Comparison of ENCODE assay signal across 1 cellular context in genomic region chr16:69424053-69424934, GRCh38.
TF ChIP-seq lines count a peak whose summit lies in the region.

Gene CYB5B, plus strand, starts transcription at chr16:69424619. Its CDS starts 65 bp downstream, at chr16:69424684.

TF ChIP-seq in HepG2, 621 proteins besides CTCF, POLR2A, EP300 and RAD21 (continued from another document and continues in another):
- peak; percentile 67 for TF ChIP-seq ZNF407 (CRISPR knock-in tag; IDR thresholded peaks at IDR 0.05; ENCODE audit: not compliant biosample characterization)
- no peak for TF ChIP-seq ARNTL (CRISPR knock-in tag; IDR thresholded peaks at IDR 0.05)
- no peak; the same call in 1 of the 2 replicates for TF ChIP-seq ZKSCAN8 (CRISPR knock-in tag; IDR thresholded peaks at IDR 0.05; ENCODE audit: borderline replicate concordance)
- peak; percentile 84 for TF ChIP-seq ZNF501 (CRISPR knock-in tag; IDR thresholded peaks at IDR 0.05)
- TF ChIP-seq IKZF4 (CRISPR knock-in tag; IDR thresholded peaks at IDR 0.05; ENCODE audit: borderline replicate concordance, low read depth, not compliant biosample characterization), result peak; percentile 25
- peak; percentile 92 for TF ChIP-seq KDM5B (CRISPR knock-in tag; IDR thresholded peaks at IDR 0.05; ENCODE audit: borderline replicate concordance)
- no peak for TF ChIP-seq ZNF10 (CRISPR knock-in tag; IDR thresholded peaks at IDR 0.05; ENCODE audit: borderline replicate concordance, low read depth)
- TF ChIP-seq ZNF639 (CRISPR knock-in tag; conservative IDR thresholded peaks at IDR 0.05), result peak; percentile 36; the same call in 1 of the 2 replicates
- peak; percentile 98 for TF ChIP-seq BCL6 (CRISPR knock-in tag; IDR thresholded peaks at IDR 0.05)
- no peak; the same call in 1 of the 2 replicates for TF ChIP-seq ZNF780A (CRISPR knock-in tag; IDR thresholded peaks at IDR 0.05)
- TF ChIP-seq, protein P1, sequence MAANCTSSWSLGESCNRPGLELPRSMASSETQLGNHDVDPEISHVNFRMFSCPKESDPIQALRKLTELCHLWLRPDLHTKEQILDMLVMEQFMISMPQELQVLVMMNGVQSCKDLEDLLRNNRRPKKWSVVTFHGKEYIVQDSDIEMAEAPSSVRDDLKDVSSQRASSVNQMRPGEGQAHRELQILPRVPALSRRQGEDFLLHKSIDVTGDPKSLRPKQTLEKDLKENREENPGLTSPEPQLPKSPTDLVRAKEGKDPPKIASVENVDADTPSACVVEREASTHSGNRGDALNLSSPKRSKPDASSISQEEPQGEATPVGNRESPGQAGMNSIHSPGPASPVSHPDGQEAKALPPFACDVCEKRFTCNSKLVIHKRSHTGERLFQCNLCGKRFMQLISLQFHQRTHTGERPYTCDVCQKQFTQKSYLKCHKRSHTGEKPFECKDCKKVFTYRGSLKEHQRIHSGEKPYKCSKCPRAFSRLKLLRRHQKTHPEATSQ (CRISPR knock-in tag; IDR thresholded peaks at IDR 0.05; ENCODE audit: borderline replicate concordance), result peak; percentile 17; the same call in 1 of the 2 replicates
- TF ChIP-seq AKAP8 (CRISPR knock-in tag; IDR thresholded peaks at IDR 0.05), result no peak
- peak; percentile 60; the same call in 1 of the 2 replicates for TF ChIP-seq ZNF441 (CRISPR knock-in tag; IDR thresholded peaks at IDR 0.05; ENCODE audit: borderline replicate concordance)
- no peak; the same call in 1 of the 2 replicates for TF ChIP-seq ZNF768 (CRISPR knock-in tag; IDR thresholded peaks at IDR 0.05)
- TF ChIP-seq MNT (IDR thresholded peaks at IDR 0.05), result no peak
- no peak for TF ChIP-seq ONECUT2 (CRISPR knock-in tag; IDR thresholded peaks at IDR 0.05)
- TF ChIP-seq ZNF160 (CRISPR knock-in tag; IDR thresholded peaks at IDR 0.05), result no peak
- TF ChIP-seq SP1 (IDR thresholded peaks at IDR 0.05), result no peak
- peak; percentile 63 for TF ChIP-seq SP1 (CRISPR knock-in tag; IDR thresholded peaks at IDR 0.05)
- TF ChIP-seq ZNF460 (CRISPR knock-in tag; IDR thresholded peaks at IDR 0.05; ENCODE audit: borderline replicate concordance), result no peak
- no peak for TF ChIP-seq ZNF33A (CRISPR knock-in tag; IDR thresholded peaks at IDR 0.05; ENCODE audit: borderline replicate concordance)
- TF ChIP-seq ZNF569 (CRISPR knock-in tag; IDR thresholded peaks at IDR 0.05; ENCODE audit: borderline replicate concordance), result no peak
- peak; percentile 90 for TF ChIP-seq SRSF1 (optimal IDR thresholded peaks at IDR 0.05; ENCODE audit: low read depth, low read length)
- peak; percentile 80 for TF ChIP-seq RFX3 (CRISPR knock-in tag; IDR thresholded peaks at IDR 0.05)
- TF ChIP-seq ESRRA (CRISPR knock-in tag; IDR thresholded peaks at IDR 0.05; ENCODE audit: low read depth), result peak; percentile 58; the same call in 1 of the 2 replicates
- no peak for TF ChIP-seq NR2F2 (IDR thresholded peaks at IDR 0.05; ENCODE audit: borderline replicate concordance, low read depth)
- peak; percentile 64; the same call in 1 of the 2 replicates for TF ChIP-seq PHF21A (CRISPR knock-in tag; IDR thresholded peaks at IDR 0.05)
- TF ChIP-seq ZNF24 (IDR thresholded peaks at IDR 0.05), result no peak
- TF ChIP-seq SIX1 (CRISPR knock-in tag; IDR thresholded peaks at IDR 0.05; ENCODE audit: borderline replicate concordance), result peak; percentile 51; the same call in 1 of the 2 replicates
- no peak for TF ChIP-seq ZNF235 (CRISPR knock-in tag; IDR thresholded peaks at IDR 0.05; ENCODE audit: borderline replicate concordance)
- no peak for TF ChIP-seq SATB2 (CRISPR knock-in tag; IDR thresholded peaks at IDR 0.05)
- peak; percentile 86; the same call in 1 of the 2 replicates for TF ChIP-seq YEATS4 (CRISPR knock-in tag; IDR thresholded peaks at IDR 0.05; ENCODE audit: borderline replicate concordance)
- TF ChIP-seq FOXA3 (CRISPR knock-in tag; IDR thresholded peaks at IDR 0.05), result peak; percentile 43
- TF ChIP-seq SMC3 (IDR thresholded peaks at IDR 0.05; ENCODE audit: low read length), result peak; percentile 13; the same call in 1 of the 2 replicates
- TF ChIP-seq ZNF788 (CRISPR knock-in tag; IDR thresholded peaks at IDR 0.05; ENCODE audit: borderline replicate concordance), result peak; percentile 91; the same call in 1 of the 2 replicates
- TF ChIP-seq, protein P2, sequence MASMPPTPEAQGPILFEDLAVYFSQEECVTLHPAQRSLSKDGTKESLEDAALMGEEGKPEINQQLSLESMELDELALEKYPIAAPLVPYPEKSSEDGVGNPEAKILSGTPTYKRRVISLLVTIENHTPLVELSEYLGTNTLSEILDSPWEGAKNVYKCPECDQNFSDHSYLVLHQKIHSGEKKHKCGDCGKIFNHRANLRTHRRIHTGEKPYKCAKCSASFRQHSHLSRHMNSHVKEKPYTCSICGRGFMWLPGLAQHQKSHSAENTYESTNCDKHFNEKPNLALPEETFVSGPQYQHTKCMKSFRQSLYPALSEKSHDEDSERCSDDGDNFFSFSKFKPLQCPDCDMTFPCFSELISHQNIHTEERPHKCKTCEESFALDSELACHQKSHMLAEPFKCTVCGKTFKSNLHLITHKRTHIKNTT (CRISPR knock-in tag; IDR thresholded peaks at IDR 0.05), result no peak
- no peak for TF ChIP-seq ZFP62 (CRISPR knock-in tag; IDR thresholded peaks at IDR 0.05)
- TF ChIP-seq, protein P3, sequence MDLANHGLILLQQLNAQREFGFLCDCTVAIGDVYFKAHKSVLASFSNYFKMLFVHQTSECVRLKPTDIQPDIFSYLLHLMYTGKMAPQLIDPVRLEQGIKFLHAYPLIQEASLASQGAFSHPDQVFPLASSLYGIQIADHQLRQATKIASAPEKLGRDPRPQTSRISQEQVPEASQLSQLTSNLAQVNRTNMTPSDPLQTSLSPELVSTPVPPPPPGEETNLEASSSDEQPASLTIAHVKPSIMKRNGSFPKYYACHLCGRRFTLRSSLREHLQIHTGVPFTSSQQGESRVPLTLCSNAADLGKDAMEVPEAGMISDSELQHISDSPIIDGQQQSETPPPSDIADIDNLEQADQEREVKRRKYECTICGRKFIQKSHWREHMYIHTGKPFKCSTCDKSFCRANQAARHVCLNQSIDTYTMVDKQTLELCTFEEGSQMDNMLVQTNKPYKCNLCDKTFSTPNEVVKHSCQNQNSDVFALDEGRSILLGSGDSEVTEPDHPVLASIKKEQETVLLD (CRISPR knock-in tag; IDR thresholded peaks at IDR 0.05; ENCODE audit: low read depth), result no peak
- TF ChIP-seq RBM39 (IDR thresholded peaks at IDR 0.05; ENCODE audit: low read depth, low read length, poor library complexity, severe bottlenecking), result no peak
- TF ChIP-seq KLF13 (CRISPR knock-in tag; IDR thresholded peaks at IDR 0.05), result no peak; the same call in 1 of the 2 replicates
- TF ChIP-seq TBX2 (CRISPR knock-in tag; IDR thresholded peaks at IDR 0.05; ENCODE audit: borderline replicate concordance), result peak; percentile 82; the same call in 1 of the 2 replicates
- TF ChIP-seq, protein P4, sequence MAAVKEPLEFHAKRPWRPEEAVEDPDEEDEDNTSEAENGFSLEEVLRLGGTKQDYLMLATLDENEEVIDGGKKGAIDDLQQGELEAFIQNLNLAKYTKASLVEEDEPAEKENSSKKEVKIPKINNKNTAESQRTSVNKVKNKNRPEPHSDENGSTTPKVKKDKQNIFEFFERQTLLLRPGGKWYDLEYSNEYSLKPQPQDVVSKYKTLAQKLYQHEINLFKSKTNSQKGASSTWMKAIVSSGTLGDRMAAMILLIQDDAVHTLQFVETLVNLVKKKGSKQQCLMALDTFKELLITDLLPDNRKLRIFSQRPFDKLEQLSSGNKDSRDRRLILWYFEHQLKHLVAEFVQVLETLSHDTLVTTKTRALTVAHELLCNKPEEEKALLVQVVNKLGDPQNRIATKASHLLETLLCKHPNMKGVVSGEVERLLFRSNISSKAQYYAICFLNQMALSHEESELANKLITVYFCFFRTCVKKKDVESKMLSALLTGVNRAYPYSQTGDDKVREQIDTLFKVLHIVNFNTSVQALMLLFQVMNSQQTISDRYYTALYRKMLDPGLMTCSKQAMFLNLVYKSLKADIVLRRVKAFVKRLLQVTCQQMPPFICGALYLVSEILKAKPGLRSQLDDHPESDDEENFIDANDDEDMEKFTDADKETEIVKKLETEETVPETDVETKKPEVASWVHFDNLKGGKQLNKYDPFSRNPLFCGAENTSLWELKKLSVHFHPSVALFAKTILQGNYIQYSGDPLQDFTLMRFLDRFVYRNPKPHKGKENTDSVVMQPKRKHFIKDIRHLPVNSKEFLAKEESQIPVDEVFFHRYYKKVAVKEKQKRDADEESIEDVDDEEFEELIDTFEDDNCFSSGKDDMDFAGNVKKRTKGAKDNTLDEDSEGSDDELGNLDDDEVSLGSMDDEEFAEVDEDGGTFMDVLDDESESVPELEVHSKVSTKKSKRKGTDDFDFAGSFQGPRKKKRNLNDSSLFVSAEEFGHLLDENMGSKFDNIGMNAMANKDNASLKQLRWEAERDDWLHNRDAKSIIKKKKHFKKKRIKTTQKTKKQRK (IDR thresholded peaks at IDR 0.05; ENCODE audit: low read length), result no peak
- TF ChIP-seq DR1 (CRISPR knock-in tag; IDR thresholded peaks at IDR 0.05), result no peak
- TF ChIP-seq ZNF570 (CRISPR knock-in tag; IDR thresholded peaks at IDR 0.05; ENCODE audit: borderline replicate concordance), result no peak
- TF ChIP-seq ZFP82 (CRISPR knock-in tag; IDR thresholded peaks at IDR 0.05; ENCODE audit: borderline replicate concordance), result peak; percentile 45; the same call in 1 of the 2 replicates
- 0 out of 2 replicates have a peak, but pooled peaks have one; percentile 10 for TF ChIP-seq ZNF329 (CRISPR knock-in tag; IDR thresholded peaks at IDR 0.05; ENCODE audit: low read depth)
- peak; percentile 38; the same call in 1 of the 2 replicates for TF ChIP-seq ZNF205 (CRISPR knock-in tag; IDR thresholded peaks at IDR 0.05)
- peak; percentile 68 for TF ChIP-seq MIER3 (CRISPR knock-in tag; IDR thresholded peaks at IDR 0.05; ENCODE audit: borderline replicate concordance)
- 0 out of 2 replicates have a peak, but pooled peaks have one; percentile 40 for TF ChIP-seq ZNF337 (CRISPR knock-in tag; IDR thresholded peaks at IDR 0.05; ENCODE audit: borderline replicate concordance, low read depth)
